ENCODE assay signal across 12 cellular contexts in the genomic region with DNA sequence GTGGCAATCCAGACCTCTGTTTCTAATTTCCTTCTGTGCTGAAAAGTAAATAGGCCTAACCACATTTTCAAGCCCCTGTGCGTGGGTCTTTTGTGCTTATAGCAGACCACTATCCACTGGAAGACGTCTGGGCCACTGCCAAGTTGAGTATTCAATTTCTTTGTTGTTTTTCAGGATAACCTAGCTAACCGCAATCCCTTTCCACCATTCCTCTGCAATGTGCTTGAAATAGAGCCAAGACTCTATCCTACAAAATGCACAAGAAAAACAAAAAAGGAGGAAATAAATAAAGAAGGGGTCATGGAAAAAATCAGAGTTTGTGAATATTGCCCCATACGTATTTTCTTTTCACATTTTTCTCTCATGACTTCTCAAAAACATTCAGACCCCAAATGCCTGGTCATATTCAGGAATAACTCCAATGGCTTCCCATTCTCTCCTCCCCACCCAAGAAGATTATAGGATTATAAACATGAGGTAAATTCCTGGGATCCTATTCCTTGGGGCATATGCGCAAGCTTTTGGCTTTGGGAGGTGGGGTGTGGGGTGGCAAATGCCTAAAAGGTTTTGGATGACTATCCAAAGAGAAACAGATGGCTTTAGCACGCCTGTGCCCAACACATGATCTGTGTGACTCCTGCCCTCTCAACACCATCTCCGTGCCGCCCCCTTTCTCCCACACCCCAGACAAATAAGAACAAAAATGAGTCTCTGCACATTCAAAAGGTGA.
DNase-seq lines count a peak whose midpoint lies in the region; ATAC-seq and TF ChIP-seq lines count a peak whose summit lies in the region.
"Had no signal": no experiment of that assay in that cellular context is flagged by ENCODE, and none has a peak within 500 bp of the region (broad histone marks: within the 10 kb centered on the region; RNA-seq: fewer than 3 reads in every experiment).

No MANE protein-coding gene starts in this region.

- no peak overlapping the region for H4K5ac ChIP-seq in mesendoderm (ENCODE audit: low read length)

- H3K4me3 Mint-ChIP-seq in activated CD4-positive, alpha-beta T cell treated with anti-CD3 and anti-CD28 coated beads for 36 hours = no peak overlapping the region
- H3K4me3 Mint-ChIP-seq: nephron progenitor cell had no signal

- H3K4ac ChIP-seq in mesendoderm (ENCODE audit: low read depth, low read length) (peak overlapping the region; percentile 36), trophoblast cell (ENCODE audit: low read depth, low read length) (no peak overlapping the region)

- no peak overlapping the region for H4K91ac ChIP-seq in trophoblast cell (ENCODE audit: low read depth, low read length)

- H3K27me3 ChIP-seq in brain microvascular endothelial cell (replicated peaks) (no peaks in the 10 kb centered on the region), mesendoderm (ENCODE audit: insufficient read depth, low read length, poor library complexity) (no peaks in the 10 kb centered on the region), trophoblast cell (ENCODE audit: insufficient read depth, low read length) (no peaks in the 10 kb centered on the region)

- H3K23ac ChIP-seq in mesendoderm (ENCODE audit: low read length) (no peak overlapping the region), trophoblast cell (ENCODE audit: low read length) (no peak overlapping the region)

- no peak overlapping the region for H3K9ac ChIP-seq in mesendoderm (ENCODE audit: low read length)
- H3K9ac ChIP-seq in trophoblast cell (ENCODE audit: low read length) = no peak overlapping the region

- TF ChIP-seq CTCF in brain microvascular endothelial cell (IDR thresholded peaks at IDR 0.05; ENCODE audit: low read depth, low read length, missing control alignments) = no peak

- H2BK15ac ChIP-seq in mesendoderm (replicated peaks; ENCODE audit: low read depth) = no peak overlapping the region

- no peaks in the 10 kb centered on the region for H3K4me1 Mint-ChIP-seq in activated CD4-positive, alpha-beta T cell treated with anti-CD3 and anti-CD28 coated beads for 36 hours

- H2BK120ac ChIP-seq in mesendoderm (ENCODE audit: low read depth, low read length) = peak overlapping the region; percentile 61
- H2BK120ac ChIP-seq in trophoblast cell (ENCODE audit: insufficient read depth, low read length, poor library complexity) = no peak overlapping the region

- intact Hi-C loops in activated CD4-positive, alpha-beta T cell treated with anti-CD3 and anti-CD28 coated beads for 36 hours (cut with DNase I, micrococcal nuclease) = no loop called here

- H3K4me3 ChIP-seq in brain microvascular endothelial cell (ENCODE audit: low read depth, low read length) = no peak overlapping the region
- no peak overlapping the region for H3K4me3 ChIP-seq in mesendoderm (ENCODE audit: low read length)
- no peak overlapping the region for H3K4me3 ChIP-seq in trophoblast cell (ENCODE audit: low read depth, low read length)

- no peak for ATAC-seq in activated CD4-positive, alpha-beta T cell treated with anti-CD3 and anti-CD28 coated beads for 36 hours
- no peak for ATAC-seq in HG03108 (IDR thresholded peaks at IDR 0.05; ENCODE audit: unreplicated experiment)
- ATAC-seq: PC-3 had no signal

- CTCF ChIA-PET in activated CD4-positive, alpha-beta T cell treated with anti-CD3 and anti-CD28 coated beads for 36 hours (lab: Charles Lee) = no interaction called here

- POLR2A ChIA-PET in activated CD4-positive, alpha-beta T cell treated with anti-CD3 and anti-CD28 coated beads for 36 hours (lab: Charles Lee) = no interaction called here

- no peaks in the 10 kb centered on the region for H3K36me3 Mint-ChIP-seq in activated CD4-positive, alpha-beta T cell treated with anti-CD3 and anti-CD28 coated beads for 36 hours (ENCODE audit: low read depth)

- H3K9me3 ChIP-seq in trophoblast cell (ENCODE audit: insufficient read depth, low read depth, low read length) = no peaks in the 10 kb centered on the region

- in situ Hi-C loops in brain microvascular endothelial cell (cut with HindIII; ENCODE audit: low pct_ligation_motif_present, low sequenced_read_pairs) = loop anchor here (25.0 kb wide), 1 partner anchor 176 kb away; no protein-coding TSS in a partner anchor

- WGBS in mesendoderm (ENCODE audit: extremely low coverage, insufficient coverage, low lambda C conversion rate) = no CpG with 5 or more reads among the region's 8 CpGs
- no CpG with 5 or more reads among the region's 8 CpGs for WGBS in trophoblast cell (ENCODE audit: extremely low coverage, insufficient coverage, insufficient read length)

- no peaks in the 10 kb centered on the region for H3K36me3 ChIP-seq in brain microvascular endothelial cell (replicated peaks)
- H3K36me3 ChIP-seq in mesendoderm (ENCODE audit: control insufficient read depth, insufficient read depth, low read length) = no peaks in the 10 kb centered on the region
- no peaks in the 10 kb centered on the region for H3K36me3 ChIP-seq in trophoblast cell (ENCODE audit: control insufficient read depth in 1 of 2, insufficient read depth in 2 of 2, low read length in 2 of 2)

- H3K9me3 Mint-ChIP-seq in activated CD4-positive, alpha-beta T cell treated with anti-CD3 and anti-CD28 coated beads for 36 hours (ENCODE audit: low read depth) = no peaks in the 10 kb centered on the region
- H3K9me3 Mint-ChIP-seq: activated T-helper 2 cell treated with anti-CD3 and anti-CD28 coated beads, Interferon-gamma antibody, Interleukin-2, Interleukin-4, amounts not matched to agents 10 μg/mL and 5 μg/mL and 100 μg/mL, durations not matched to agents 14 hours and 24 hours and 36 hours had no signal

- H4K8ac ChIP-seq in mesendoderm (ENCODE audit: low read depth, low read length) = no peak overlapping the region
- no peak overlapping the region for H4K8ac ChIP-seq in trophoblast cell (ENCODE audit: low read depth, low read length)

- H3K4me1 ChIP-seq in mesendoderm (ENCODE audit: control insufficient read depth, low read depth, low read length) = no peaks in the 10 kb centered on the region
- H3K4me1 ChIP-seq in trophoblast cell (ENCODE audit: control insufficient read depth in 1 of 2, insufficient read depth in 2 of 2, low read length in 2 of 2) = peaks cover 0 to 4% of the 10 kb centered on the region in 2 experiments

- no peak overlapping the region for H3K14ac ChIP-seq in trophoblast cell (ENCODE audit: low read length)

- H3K4me2 ChIP-seq in mesendoderm (ENCODE audit: low read length) (no peak overlapping the region), trophoblast cell (ENCODE audit: low read length) (no peak overlapping the region)

- no peak overlapping the region for H2BK5ac ChIP-seq in mesendoderm (ENCODE audit: low read length)
- H2BK5ac ChIP-seq in trophoblast cell (ENCODE audit: low read depth, low read length, poor library complexity) = no peak overlapping the region

- H4K12ac ChIP-seq in trophoblast cell (ENCODE audit: low read depth, low read length) = no peak overlapping the region

- no peak overlapping the region for H2AK5ac ChIP-seq in mesendoderm (ENCODE audit: low read length)
- no peak overlapping the region for H2AK5ac ChIP-seq in trophoblast cell (ENCODE audit: low read length)

- H2BK12ac ChIP-seq in trophoblast cell (ENCODE audit: low read length) = no peak overlapping the region

- no peak overlapping the region for H2AFZ ChIP-seq in trophoblast cell (ENCODE audit: insufficient read depth, low read length, poor library complexity)

- H3K27ac Mint-ChIP-seq in activated CD4-positive, alpha-beta T cell treated with anti-CD3 and anti-CD28 coated beads for 36 hours = no peak overlapping the region
- H3K27ac Mint-ChIP-seq: activated T-helper 2 cell treated with anti-CD3 and anti-CD28 coated beads, Interferon-gamma antibody, Interleukin-2, Interleukin-4, amounts not matched to agents 10 μg/mL and 5 μg/mL and 100 μg/mL, durations not matched to agents 14 hours and 24 hours and 36 hours; nephron progenitor cell had no signal

- no peak overlapping the region for H3K56ac ChIP-seq in mesendoderm (ENCODE audit: low read length)

- H3K79me1 ChIP-seq in mesendoderm (ENCODE audit: low read length) (no peaks in the 10 kb centered on the region), trophoblast cell (ENCODE audit: low read length) (no peaks in the 10 kb centered on the region)

- peaks cover 13% of the 10 kb centered on the region for H3K27me3 Mint-ChIP-seq in activated CD4-positive, alpha-beta T cell treated with anti-CD3 and anti-CD28 coated beads for 36 hours

- H3K18ac ChIP-seq in mesendoderm (ENCODE audit: low read length) (peak overlapping the region; percentile 84), trophoblast cell (ENCODE audit: low read length) (no peak overlapping the region)

- H3K79me2 ChIP-seq in mesendoderm (ENCODE audit: control insufficient read depth, insufficient read depth, low read length) = no peaks in the 10 kb centered on the region
- H3K79me2 ChIP-seq in trophoblast cell (ENCODE audit: control insufficient read depth, insufficient read depth, low read length, poor library complexity) = no peaks in the 10 kb centered on the region

- H3K27ac ChIP-seq in brain microvascular endothelial cell = peak overlapping the region; percentile 95
- H3K27ac ChIP-seq in mesendoderm (ENCODE audit: low read depth, low read length) = no peak overlapping the region
- H3K27ac ChIP-seq in trophoblast cell (ENCODE audit: low read depth, low read length) = no peak overlapping the region

- peak; percentile 54 for DNase-seq in DMS 273 treated with DMSO at 0.1 percent for 48 hours (lab: John Stamatoyannopoulos, UW)
- peak; percentile 23 to 40 for DNase-seq in NCI-H187 (lab: John Stamatoyannopoulos, UW)
- peak; percentile 92 for DNase-seq in brain microvascular endothelial cell
- DNase-seq in mesendoderm = no peak
- no peak for DNase-seq in trophoblast cell
- DNase-seq in activated CD4-positive, alpha-beta T cell treated with anti-CD3 and anti-CD28 coated beads for 36 hours = no peak
- DNase-seq in NCI-H2227 treated with DMSO at 0.1 percent for 48 hours (lab: John Stamatoyannopoulos, UW) = no peak
- DNase-seq: nephron progenitor cell; PC-3; stimulated activated CD4-positive, alpha-beta T cell treated with anti-CD3 and anti-CD28 coated beads, Interleukin-4, amount 100 ng/mL, for 1 hour had no signal

Comparison
In these comparisons a context has a peak if more than half of its experiments do, and no peak if none do; other contexts are left out.
1. DNase-seq: peak in DMS 273 treated with DMSO at 0.1 percent for 48 hours (single experiment), NCI-H187 (2 of 2) and brain microvascular endothelial cell (single experiment); none in mesendoderm (single experiment), trophoblast cell (0 of 2), activated CD4-positive, alpha-beta T cell treated with anti-CD3 and anti-CD28 coated beads for 36 hours (single experiment) and NCI-H2227 treated with DMSO at 0.1 percent for 48 hours (single experiment).